Comparison of ENCODE assay signal across 6 cellular contexts in genomic region chr12:55706840-55707671, GRCh38. TPM values are rescaled to one million over a fixed set of nuclear protein-coding genes. Genes with fewer than 3 reads are reported as not detected.
A peak's percentile ranks its signal among the peaks of the same experiment; 100 is the strongest.
DNase-seq lines count a peak whose midpoint lies in the region; ATAC-seq lines count a peak whose summit lies in the region.

No MANE protein-coding gene starts in this region.

- H3K4me3 ChIP-seq in CD4-positive, alpha-beta memory T cell (ENCODE audit: low read length in 2 of 2), result no peak overlapping the region

- CTCF ChIA-PET in CD4-positive, alpha-beta memory T cell (lab: Charles Lee; ENCODE audit: partially characterized antibody), result no interaction called here

- ATAC-seq in T-helper 17 cell, result no peak
- no peak for ATAC-seq in GM21515 (IDR thresholded peaks at IDR 0.05; ENCODE audit: unreplicated experiment)

- no peak overlapping the region for H3K27ac Mint-ChIP-seq in CD4-positive, alpha-beta memory T cell
- H3K27ac Mint-ChIP-seq in T-helper 17 cell, result peak overlapping the region; percentile 27

- POLR2A ChIA-PET in CD4-positive, alpha-beta memory T cell (lab: Charles Lee; ENCODE audit: partially characterized antibody), result interaction anchor here (1.1 to 2.6 kb wide), 2 partner anchors 9 to 409 kb away, joined by 3 to 14 read pairs; partner anchors contain the start of gene BLOC1S1

- H3K4me3 Mint-ChIP-seq in CD4-positive, alpha-beta memory T cell, result peak overlapping the region; percentile 60 to 91 (median 76)
- H3K4me3 Mint-ChIP-seq in T-helper 17 cell, result peak overlapping the region; percentile 92

- DNase-seq in CD4-positive, alpha-beta memory T cell, result no peak
- no peak for DNase-seq in T-helper 17 cell
- no peak for DNase-seq in NCI-H1048 (lab: John Stamatoyannopoulos, UW)
- no peak for DNase-seq in epidermal melanocyte (ENCODE audit: insufficient read length, low spot score)

- no peak overlapping the region for H3K27ac ChIP-seq in CD4-positive, alpha-beta memory T cell (ENCODE audit: low read depth, low read length)
- peak overlapping the region; percentile 67 for H3K27ac ChIP-seq in layer of hippocampus (ENCODE audit: low read depth, low read length)

- peaks cover 14% of the 10 kb centered on the region for H3K4me1 ChIP-seq in CD4-positive, alpha-beta memory T cell (ENCODE audit: insufficient read depth, low read length)

- intact Hi-C loops in CD4-positive, alpha-beta memory T cell (cut with micrococcal nuclease), result no loop called here

- peaks cover 5% of the 10 kb centered on the region for H3K27me3 ChIP-seq in CD4-positive, alpha-beta memory T cell (ENCODE audit: insufficient read depth, low read length)
- no peaks in the 10 kb centered on the region for H3K27me3 ChIP-seq in layer of hippocampus (ENCODE audit: control insufficient read depth, insufficient read depth, low read length)

- H3K27me3 Mint-ChIP-seq in CD4-positive, alpha-beta memory T cell, result peaks cover 10 to 18% of the 10 kb centered on the region in 2 donors
- H3K27me3 Mint-ChIP-seq in T-helper 17 cell, result peaks cover 29% of the 10 kb centered on the region

- no peaks in the 10 kb centered on the region for H3K36me3 Mint-ChIP-seq in CD4-positive, alpha-beta memory T cell
- H3K36me3 Mint-ChIP-seq in T-helper 17 cell (ENCODE audit: low read depth), result peaks cover 9% of the 10 kb centered on the region

- no peaks in the 10 kb centered on the region for H3K36me3 ChIP-seq in CD4-positive, alpha-beta memory T cell (ENCODE audit: insufficient read depth, low read length)

- no peaks in the 10 kb centered on the region for H3K9me3 ChIP-seq in CD4-positive, alpha-beta memory T cell (ENCODE audit: control insufficient read depth in 1 of 2, low read length in 2 of 2)
- H3K9me3 ChIP-seq in T-helper 17 cell (ENCODE audit: control insufficient read depth, low read length, poor library complexity, severe bottlenecking), result no peaks in the 10 kb centered on the region

- H3K9me3 Mint-ChIP-seq in CD4-positive, alpha-beta memory T cell, result no peaks in the 10 kb centered on the region

- peaks cover 13 to 22% (median 18%) of the 10 kb centered on the region in 4 donors for H3K4me1 Mint-ChIP-seq in CD4-positive, alpha-beta memory T cell
- H3K4me1 Mint-ChIP-seq in T-helper 17 cell, result peaks cover 25% of the 10 kb centered on the region

RNA-seq across cellular contexts. Expression of gene ITGA7, which starts 0.6 kb away (rescaled TPM):
- total RNA-seq in CD4-positive, alpha-beta memory T cell, result 1 to 10 TPM; 2.5 to 2.9 TPM
- polyA plus RNA-seq in CD4-positive, alpha-beta memory T cell, result not detected
- 1 to 10 TPM in 1 of 2 donors, under 1 TPM in 1; 0.70 to 1.4 TPM for total RNA-seq in T-helper 17 cell

RNA-seq across cellular contexts. Expression of gene BLOC1S1, which starts 8.8 kb away (rescaled TPM):
- 10 to 100 TPM; 80.3 to 87.0 TPM for total RNA-seq in CD4-positive, alpha-beta memory T cell
- 10 to 100 TPM; 75.1 to 87.1 TPM for polyA plus RNA-seq in CD4-positive, alpha-beta memory T cell
- total RNA-seq in T-helper 17 cell, result 10 to 100 TPM; 41.1 to 42.0 TPM

RNA-seq across cellular contexts. Expression of gene RDH5, which starts 13.1 kb away (rescaled TPM):
- total RNA-seq in CD4-positive, alpha-beta memory T cell, result 10 to 100 TPM; 29.9 to 32.5 TPM
- 1 to 10 TPM; 1.4 to 1.8 TPM for polyA plus RNA-seq in CD4-positive, alpha-beta memory T cell
- total RNA-seq in T-helper 17 cell, result 10 to 100 TPM; 12.9 to 13.8 TPM

RNA-seq across cellular contexts. Expression of gene CD63, which starts 21.8 kb away (rescaled TPM):
- 10 to 100 TPM; 76.4 to 79.7 TPM for total RNA-seq in CD4-positive, alpha-beta memory T cell
- 100 to 1,000 TPM; 191 to 349 TPM for polyA plus RNA-seq in CD4-positive, alpha-beta memory T cell
- 10 to 100 TPM; 83.3 to 83.9 TPM for total RNA-seq in T-helper 17 cell

RNA-seq across cellular contexts. Expression of gene GDF11, which starts 35.9 kb away (rescaled TPM):
- total RNA-seq in CD4-positive, alpha-beta memory T cell, result 10 to 100 TPM; 15.1 to 15.8 TPM
- 1 to 10 TPM in 1 of 2 donors, under 1 TPM in 1; 0.25 to 1.6 TPM for polyA plus RNA-seq in CD4-positive, alpha-beta memory T cell
- total RNA-seq in T-helper 17 cell, result 1 to 10 TPM; 6.7 to 9.5 TPM
